In the genomic region with DNA sequence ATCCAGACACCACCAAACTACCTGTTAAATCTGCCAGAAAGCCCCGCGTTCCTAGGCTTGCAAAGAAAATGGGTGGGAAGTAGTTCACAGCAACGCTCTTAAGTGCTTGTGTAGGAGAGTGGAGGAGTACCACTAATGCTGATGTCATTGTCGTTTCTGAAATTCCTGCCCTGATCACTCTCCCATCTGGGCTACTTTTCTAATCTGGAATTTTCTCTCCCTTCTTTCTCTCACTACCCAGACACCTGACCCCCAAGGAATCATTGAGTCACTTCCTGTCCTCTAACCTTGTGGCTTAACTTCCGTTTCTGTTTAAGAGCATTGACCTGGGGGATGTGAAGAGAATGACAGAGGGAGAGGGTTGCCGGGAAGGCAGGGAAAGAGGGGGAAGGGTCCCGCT, we compare ENCODE assay signal across 8 cellular contexts.
A peak's percentile ranks its signal among the peaks of the same experiment; 100 is the strongest.
DNase-seq lines count a peak whose midpoint lies in the region; ATAC-seq, FAIRE-seq and TF ChIP-seq lines count a peak whose summit lies in the region.

No MANE protein-coding gene starts in this region.

- H4K5ac ChIP-seq in IMR-90 (ENCODE audit: low read depth, low read length): 0 out of 2 replicates have a peak overlapping the region, but pooled peaks have one; percentile 30

- no CpG with 5 or more reads among the region's 7 CpGs for WGBS in IMR-90 (ENCODE audit: extremely low coverage in 2 of 2, insufficient read length in 1 of 2), 2 experiments
- 66% methylated on average over 7 of the region's 7 CpGs for WGBS in GM12878 (ENCODE audit: insufficient coverage, insufficient replicate concordance, low lambda C conversion rate, missing lambda C conversion rate)
- 71% methylated on average over 7 of the region's 7 CpGs for WGBS in liver

- no peak for TF ChIP-seq CTCF in A673 (conservative IDR thresholded peaks at IDR 0.05; ENCODE audit: low read depth, low read length)
- no peak for TF ChIP-seq CTCF in IMR-90 (conservative IDR thresholded peaks at IDR 0.05; ENCODE audit: low read depth, low read length)
- no peak for TF ChIP-seq CTCF in GM12878 (IDR thresholded peaks at IDR 0.05 in 2 of 3, conservative IDR thresholded peaks at IDR 0.05 in 1 of 3; ENCODE audit: control insufficient read depth in 2 of 3, extremely low read depth in 1 of 3, insufficient read depth in 1 of 3, low read depth in 3 of 3, low read length in 3 of 3)
- TF ChIP-seq CTCF in liver (IDR thresholded peaks at IDR 0.05; ENCODE audit: low read depth, low read length, missing input control): no peak

- no peak overlapping the region for H4K91ac ChIP-seq in IMR-90 (ENCODE audit: insufficient read depth, low read depth, low read length)

- peak; percentile 70 for DNase-seq in A673 (ENCODE audit: low spot score)
- peak; percentile 89 for DNase-seq in IMR-90
- no peak for DNase-seq in GM12878 (ENCODE audit: low read depth, low spot score)
- DNase-seq in activated gamma-delta T cell treated with Interleukin-2 at 50 U/mL for 16 hours: no peak
- DNase-seq in anterior cingulate cortex (lab: John Stamatoyannopoulos, UW): no peak
- DNase-seq in NCI-H2171 treated with DMSO at 0.1 percent for 48 hours (lab: John Stamatoyannopoulos, UW): no peak

- H3K9ac ChIP-seq in IMR-90 (ENCODE audit: low read depth, low read length) (no peak overlapping the region), GM12878 (ENCODE audit: control insufficient read depth, insufficient read depth, low read length) (no peak overlapping the region), liver (ENCODE audit: low read depth in 1 of 2, low read length in 2 of 2) (no peak overlapping the region)

- H3K4me2 ChIP-seq in IMR-90 (ENCODE audit: low read depth, low read length) (no peak overlapping the region), GM12878 (ENCODE audit: control insufficient read depth, insufficient read depth) (peak overlapping the region; percentile 9; the same call in 1 of the 2 replicates)

- POLR2A ChIA-PET in A673 (lab: Charles Lee; ENCODE audit: low non-redundant PET) (no interaction called here), IMR-90 (lab: Charles Lee; ENCODE audit: unreplicated experiment) (no interaction called here), GM12878 (lab: Charles Lee) (interaction anchor here (17.9 to 20.2 kb wide), 2 partner anchors 18 to 37 kb away, joined by 262 to 343 read pairs; no protein-coding TSS in a partner anchor)

- peak overlapping the region; percentile 2; the same call in 1 of the 2 replicates for H3K18ac ChIP-seq in IMR-90 (ENCODE audit: low read depth, low read length)

- peak overlapping the region; percentile 60 for H2BK5ac ChIP-seq in IMR-90 (ENCODE audit: low read depth, low read length, poor library complexity, severe bottlenecking)

- RAD21 ChIA-PET in GM12878 (lab: Charles Lee; ENCODE audit: unreplicated experiment): interaction anchor here (1.1 to 7.8 kb wide), 7 partner anchors 16 to 77 kb away, joined by 3 to 158 read pairs (median 13); no protein-coding TSS in a partner anchor

- H3K9me3 ChIP-seq in A673 (ENCODE audit: low read depth, low read length, poor library complexity, severe bottlenecking) (no peaks in the 10 kb centered on the region), IMR-90 (ENCODE audit: control insufficient read depth, insufficient read depth, low read length) (no peaks in the 10 kb centered on the region), GM12878 (replicated peaks; ENCODE audit: control insufficient read depth, insufficient read depth, low read length) (no peaks in the 10 kb centered on the region), liver (ENCODE audit: control insufficient read depth in 4 of 4, low read length in 3 of 4) (no peaks in the 10 kb centered on the region)

- CTCF ChIA-PET in A673 (lab: Charles Lee) (no interaction called here), IMR-90 (lab: Yijun Ruan, JAX) (no interaction called here), GM12878 (lab: Yijun Ruan, JAX) (interaction anchor here (1.0 to 4.9 kb wide), 2 partner anchors 38 to 76 kb away, joined by 5 to 36 read pairs; no protein-coding TSS in a partner anchor)

- peak overlapping the region; percentile 64; the same call in 1 of the 2 replicates for H3K14ac ChIP-seq in IMR-90 (replicated peaks; ENCODE audit: low read depth, low read length)

- TF ChIP-seq EP300 in GM12878 (IDR thresholded peaks at IDR 0.05; ENCODE audit: borderline replicate concordance in 1 of 2, control insufficient read depth in 1 of 2, low read depth in 2 of 2, low read length in 2 of 2): no peak

- TF ChIP-seq POLR2A in IMR-90 (IDR thresholded peaks at IDR 0.05; ENCODE audit: low read depth, low read length): no peak
- TF ChIP-seq POLR2A in GM12878 (IDR thresholded peaks at IDR 0.05; ENCODE audit: low read depth, low read length): no peak

- H3K4me3 ChIP-seq in A673 (ENCODE audit: low read depth, low read length, poor library complexity, severe bottlenecking) (peak overlapping the region; percentile 13), IMR-90 (ENCODE audit: insufficient read depth, low read depth, low read length) (no peak overlapping the region), GM12878 (no peak overlapping the region), liver (ENCODE audit: low read depth in 1 of 3, low read length in 3 of 3) (no peak overlapping the region)

- no peak overlapping the region for H2AK9ac ChIP-seq in IMR-90 (replicated peaks; ENCODE audit: low read depth, low read length, poor library complexity)

- H3K4ac ChIP-seq in IMR-90 (ENCODE audit: low read depth, low read length): peak overlapping the region; percentile 65

- H2BK15ac ChIP-seq in IMR-90 (ENCODE audit: low read depth, low read length): peak overlapping the region; percentile 25; the same call in 1 of the 3 replicates

- no peak for TF ChIP-seq RAD21 in IMR-90 (IDR thresholded peaks at IDR 0.05; ENCODE audit: low read length)
- no peak for TF ChIP-seq RAD21 in GM12878 (IDR thresholded peaks at IDR 0.05; ENCODE audit: insufficient read depth, low read depth, low read length)
- no peak for TF ChIP-seq RAD21 in liver (IDR thresholded peaks at IDR 0.05)

- BruUV-seq in A673 (replicated peaks; lab: Mats Ljungman, UMichigan) (no TSS peak), IMR-90 (replicated peaks; lab: Mats Ljungman, UMichigan) (no TSS peak), GM12878 (replicated peaks; lab: Mats Ljungman, UMichigan) (no TSS peak)

- dilution Hi-C loops in IMR-90 (cut with HindIII; ENCODE audit: low sequenced_read_pairs, unreplicated experiment): no loop called here

- in situ Hi-C loops in IMR-90 (cut with MboI; ENCODE audit: low sequenced_read_pairs): no loop called here
- in situ Hi-C loops in GM12878 (cut with MboI): loop anchor here (5.0 kb wide), 1 partner anchor 40 kb away; no protein-coding TSS in a partner anchor

- H2BK120ac ChIP-seq in IMR-90 (ENCODE audit: low read depth, low read length): peak overlapping the region; percentile 3; the same call in 1 of the 2 replicates

- no peak overlapping the region; the same call in 1 of the 2 replicates for H3K23ac ChIP-seq in IMR-90 (ENCODE audit: low read depth, low read length)

- H3K79me1 ChIP-seq in IMR-90 (ENCODE audit: low read depth in 1 of 2, low read length in 2 of 2): peaks cover 44 to 81% of the 10 kb centered on the region in 2 experiments

- no peak overlapping the region for H3K56ac ChIP-seq in IMR-90 (ENCODE audit: extremely low read depth, insufficient read depth, low read length)

- peak; percentile 41 for FAIRE-seq in GM12878 (lab: Jason Lieb, UNC)

- H3K27me3 ChIP-seq in A673 (replicated peaks; ENCODE audit: insufficient read depth, low read depth, low read length, poor library complexity) (no peaks in the 10 kb centered on the region), IMR-90 (ENCODE audit: control insufficient read depth, insufficient read depth, low read length) (no peaks in the 10 kb centered on the region), GM12878 (replicated peaks in 1 of 2; ENCODE audit: control insufficient read depth in 2 of 2, insufficient read depth in 2 of 2, low read length in 1 of 2) (no peaks in the 10 kb centered on the region), liver (ENCODE audit: control insufficient read depth in 4 of 4, insufficient read depth in 4 of 4, low read length in 3 of 4) (no peaks in the 10 kb centered on the region)

- intact Hi-C loops in A673 (cut with micrococcal nuclease; ENCODE audit: unreplicated experiment) (no loop called here), IMR-90 (cut with micrococcal nuclease) (no loop called here), GM12878 (cut with micrococcal nuclease; ENCODE audit: unreplicated experiment) (loop anchor here (1.0 kb wide), 1 partner anchor 8 kb away; no protein-coding TSS in a partner anchor)

- no peaks in the 10 kb centered on the region for H3K36me3 ChIP-seq in A673 (ENCODE audit: insufficient read depth, low read length, poor library complexity, severe bottlenecking)
- H3K36me3 ChIP-seq in IMR-90 (ENCODE audit: control insufficient read depth, insufficient read depth, low read length): peaks cover 9% of the 10 kb centered on the region
- peaks cover 0 to 3% of the 10 kb centered on the region in 2 experiments; a peak in 3 of 4 replicates for H3K36me3 ChIP-seq in GM12878 (ENCODE audit: control insufficient read depth in 2 of 2, insufficient read depth in 2 of 2, low read length in 1 of 2)
- peaks cover 0 to 1% (median 0%) of the 10 kb centered on the region in 4 donors for H3K36me3 ChIP-seq in liver (ENCODE audit: control insufficient read depth in 4 of 4, insufficient read depth in 3 of 4, low read depth in 1 of 4, low read length in 3 of 4)

- H3K4me1 ChIP-seq in A673 (ENCODE audit: insufficient read depth, low read length, poor library complexity, severe bottlenecking) (peaks cover 98% of the 10 kb centered on the region), IMR-90 (ENCODE audit: control insufficient read depth, insufficient read depth, low read length) (peaks cover 32% of the 10 kb centered on the region), GM12878 (ENCODE audit: control insufficient read depth, insufficient read depth, low read length) (peaks cover 38% of the 10 kb centered on the region), liver (ENCODE audit: control insufficient read depth in 4 of 4, insufficient read depth in 4 of 4, low read length in 3 of 4) (peaks cover 0 to 2% (median under 1%) of the 10 kb centered on the region in 4 donors)

- H3K9me1 ChIP-seq in IMR-90 (ENCODE audit: insufficient read depth, low read length): peaks cover 42% of the 10 kb centered on the region

- peak overlapping the region; percentile 37; the same call in 1 of the 2 replicates for H2AK5ac ChIP-seq in IMR-90 (ENCODE audit: low read depth, low read length)

- peaks cover 44% of the 10 kb centered on the region for H3K79me2 ChIP-seq in GM12878 (ENCODE audit: control insufficient read depth, insufficient read depth, low read length)

- H3K27ac ChIP-seq in A673 (ENCODE audit: low read depth, low read length, poor library complexity, severe bottlenecking) (peak overlapping the region; percentile 98), IMR-90 (ENCODE audit: insufficient read depth, low read length) (peak overlapping the region; percentile 36), GM12878 (ENCODE audit: control insufficient read depth, insufficient read depth) (peak overlapping the region; percentile 47), liver (ENCODE audit: low read depth in 1 of 2, low read length in 2 of 2) (no peak overlapping the region)

- ATAC-seq in IMR-90 (ENCODE audit: low read depth) (peak; percentile 35), GM12878 (no peak), GM21526 (IDR thresholded peaks at IDR 0.05; ENCODE audit: low FRiP score, unreplicated experiment) (no peak)

- H4K8ac ChIP-seq in IMR-90 (ENCODE audit: low read depth in 2 of 2, low read length in 2 of 2): peak overlapping the region in 1 of 2 experiments; percentile 59; a peak in 2 of 4 replicates

- H2BK20ac ChIP-seq in IMR-90 (ENCODE audit: low read depth, low read length): no peak overlapping the region

- SMC1A ChIA-PET in GM12878 (lab: Charles Lee; ENCODE audit: uncharacterized antibody, unreplicated experiment): interaction anchor here (2.1 to 33.0 kb wide), 3 partner anchors 10 to 35 kb away, joined by 9 to 832 read pairs (median 218); no protein-coding TSS in a partner anchor

- peaks cover 30% of the 10 kb centered on the region for H4K20me1 ChIP-seq in IMR-90 (ENCODE audit: insufficient read depth, low read length)
- H4K20me1 ChIP-seq in GM12878 (ENCODE audit: control insufficient read depth, insufficient read depth): no peaks in the 10 kb centered on the region

- H2AFZ ChIP-seq in IMR-90 (replicated peaks; ENCODE audit: low read length, poor library complexity) (no peak overlapping the region), GM12878 (ENCODE audit: control insufficient read depth, low read depth, low read length) (no peak overlapping the region)

Comparison
In these comparisons a context has a peak if more than half of its experiments do, and no peak if none do; other contexts are left out.
1. DNase-seq: peak in A673 (single experiment) and IMR-90 (single experiment); none in GM12878 (single experiment), activated gamma-delta T cell treated with Interleukin-2 at 50 U/mL for 16 hours (single experiment), anterior cingulate cortex (0 of 58) and NCI-H2171 treated with DMSO at 0.1 percent for 48 hours (single experiment).
2. H3K27ac ChIP-seq: peak in A673 (single experiment), IMR-90 (single experiment) and GM12878 (single experiment); none in liver (0 of 2).